17 cellular contexts compared by ENCODE assay signal in the genomic region with DNA sequence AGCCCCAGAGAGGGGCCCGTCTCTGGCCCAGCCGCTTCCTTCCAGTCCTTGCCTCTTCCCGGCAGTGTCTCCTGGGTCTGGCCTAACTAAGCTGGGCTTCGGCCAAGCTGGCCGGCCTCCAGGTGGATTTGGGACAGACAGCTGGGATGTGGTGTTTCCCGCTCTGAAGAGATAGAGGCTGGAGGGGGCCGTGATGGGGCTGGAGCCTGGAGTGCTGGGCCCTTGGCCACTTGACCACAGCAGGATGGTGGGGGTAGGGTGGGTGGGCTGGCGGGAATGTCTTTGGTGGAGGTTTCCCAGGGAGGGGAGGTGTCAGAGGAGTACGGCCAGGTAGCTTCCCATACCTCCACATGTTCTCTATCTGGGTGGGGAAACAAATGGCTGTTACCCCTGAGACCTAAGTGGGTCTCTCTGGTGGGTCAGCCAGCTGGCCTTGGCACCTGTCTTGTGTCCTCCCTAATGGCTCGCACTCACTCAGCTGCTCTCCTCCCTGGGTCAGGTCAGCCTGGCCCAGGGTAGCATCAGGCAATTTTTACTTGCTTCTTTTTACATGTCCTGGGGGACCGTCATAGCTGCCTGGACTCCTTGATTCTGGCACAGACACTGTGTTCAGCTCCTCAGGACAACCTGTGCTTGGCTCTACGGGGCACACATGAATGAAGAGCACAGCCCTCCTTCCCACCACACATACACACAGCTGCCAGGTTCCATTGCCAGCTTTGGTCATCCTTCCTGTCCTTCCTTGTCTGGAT. TPM values are rescaled to one million over a fixed set of nuclear protein-coding genes. Genes with fewer than 3 reads are reported as not detected.
DNase-seq lines count a peak whose midpoint lies in the region; ATAC-seq, FAIRE-seq and TF ChIP-seq lines count a peak whose summit lies in the region.
"Had no signal": no experiment of that assay in that cellular context is flagged by ENCODE, and none has a peak within 500 bp of the region (broad histone marks: within the 10 kb centered on the region; RNA-seq: fewer than 3 reads in every experiment).

No MANE protein-coding gene starts in this region.

- no peaks in the 10 kb centered on the region for H3K9me3 ChIP-seq in right atrium auricular region

- no peaks in the 10 kb centered on the region for H3K9me3 Mint-ChIP-seq in activated naive CD4-positive, alpha-beta T cell treated with anti-CD3 and anti-CD28 coated beads, Interleukin-2, amount 10 ng/mL, durations not matched to agents 7 days and 5 days
- H3K9me3 Mint-ChIP-seq: stimulated activated naive CD8-positive, alpha-beta T cell treated with anti-CD3 and anti-CD28 coated beads, Interleukin-15, Interleukin-2, amounts not matched to agents 100 ng/mL and 50 ng/mL, for 24 hours had no signal

- CTCF ChIA-PET in activated naive CD4-positive, alpha-beta T cell treated with anti-CD3 and anti-CD28 coated beads, Interleukin-2, amount 10 ng/mL, durations not matched to agents 7 days and 5 days (lab: Charles Lee), result interaction anchor here (0.6 to 1.7 kb wide), 3 partner anchors 29 to 113 kb away, joined by 3 to 4 read pairs (median 3); no protein-coding TSS in a partner anchor

- no peak overlapping the region for H3K27ac ChIP-seq in right atrium auricular region

- H3K36me3 ChIP-seq in bronchial epithelial cell (ENCODE audit: control insufficient read depth, insufficient read depth, low read length), result no peaks in the 10 kb centered on the region
- no peaks in the 10 kb centered on the region for H3K36me3 ChIP-seq in right atrium auricular region

- H3K4me3 ChIP-seq in bronchial epithelial cell (ENCODE audit: low read depth, low read length), result no peak overlapping the region
- no peak overlapping the region for H3K4me3 ChIP-seq in right atrium auricular region

- peak; percentile 23 for FAIRE-seq in bronchial epithelial cell (lab: Jason Lieb, UNC)
- FAIRE-seq: astrocyte, keratinocyte, TTC549 had no signal

- H3K36me3 Mint-ChIP-seq in activated naive CD4-positive, alpha-beta T cell treated with anti-CD3 and anti-CD28 coated beads, Interleukin-2, amount 10 ng/mL, durations not matched to agents 7 days and 5 days, result no peaks in the 10 kb centered on the region

- H3K27me3 ChIP-seq in bronchial epithelial cell (ENCODE audit: control insufficient read depth, insufficient read depth, low read length) (no peaks in the 10 kb centered on the region), right atrium auricular region (no peaks in the 10 kb centered on the region)

- no peak overlapping the region for H3K4me3 Mint-ChIP-seq in activated naive CD4-positive, alpha-beta T cell treated with anti-CD3 and anti-CD28 coated beads, Interleukin-2, amount 10 ng/mL, durations not matched to agents 7 days and 5 days
- H3K4me3 Mint-ChIP-seq: stimulated activated naive CD8-positive, alpha-beta T cell treated with anti-CD3 and anti-CD28 coated beads, Interleukin-15, Interleukin-2, amounts not matched to agents 100 ng/mL and 50 ng/mL, for 24 hours had no signal

- peaks cover 22% of the 10 kb centered on the region for H3K27me3 Mint-ChIP-seq in activated naive CD4-positive, alpha-beta T cell treated with anti-CD3 and anti-CD28 coated beads, Interleukin-2, amount 10 ng/mL, durations not matched to agents 7 days and 5 days
- H3K27me3 Mint-ChIP-seq: stimulated activated naive CD8-positive, alpha-beta T cell treated with anti-CD3 and anti-CD28 coated beads, Interleukin-15, Interleukin-2, amounts not matched to agents 100 ng/mL and 50 ng/mL, for 24 hours had no signal

- intact Hi-C loops in posterior vena cava (cut with DNase I), result no loop called here

- DNase-seq in EL (peak; percentile 2), bronchial epithelial cell (ENCODE audit: low read depth) (no peak), right atrium auricular region (ENCODE audit: low spot score) (peak; percentile 85), posterior vena cava (ENCODE audit: low spot score) (peak; percentile 93), NOMO-1 treated with DMSO at 0.1 percent for 48 hours (lab: John Stamatoyannopoulos, UW; ENCODE audit: unreplicated experiment) (no peak), DMS79 treated with DMSO at 0.1 percent for 48 hours (lab: John Stamatoyannopoulos, UW) (no peak)
- DNase-seq in activated naive CD4-positive, alpha-beta T cell treated with anti-CD3 and anti-CD28 coated beads, Interleukin-2, amount 10 ng/mL, durations not matched to agents 7 days and 5 days, result no peak
- DNase-seq: activated CD4-positive, alpha-beta T cell treated with anti-CD3 and anti-CD28 coated beads, Interleukin-2, amount 50 U/mL, for 48 hours; COR-L47; effector CD8-positive, alpha-beta T cell; foreskin melanocyte; NCI-H1092 had no signal

- peaks cover 0 to 41% of the 10 kb centered on the region in 2 donors for H3K4me1 ChIP-seq in right atrium auricular region

- no peak for ATAC-seq in HG02623 (IDR thresholded peaks at IDR 0.05; ENCODE audit: unreplicated experiment)

- H3K4me1 Mint-ChIP-seq in activated naive CD4-positive, alpha-beta T cell treated with anti-CD3 and anti-CD28 coated beads, Interleukin-2, amount 10 ng/mL, durations not matched to agents 7 days and 5 days, result peaks cover 3% of the 10 kb centered on the region

- H3K27ac Mint-ChIP-seq in activated naive CD4-positive, alpha-beta T cell treated with anti-CD3 and anti-CD28 coated beads, Interleukin-2, amount 10 ng/mL, durations not matched to agents 7 days and 5 days, result no peak overlapping the region
- H3K27ac Mint-ChIP-seq: stimulated activated naive CD8-positive, alpha-beta T cell treated with anti-CD3 and anti-CD28 coated beads, Interleukin-15, Interleukin-2, amounts not matched to agents 100 ng/mL and 50 ng/mL, for 24 hours had no signal

- TF ChIP-seq CTCF in bronchial epithelial cell (IDR thresholded peaks at IDR 0.05; ENCODE audit: insufficient read depth, low read length, severe bottlenecking) (no peak), right atrium auricular region (IDR thresholded peaks at IDR 0.05) (no peak)

RNA-seq across cellular contexts. Expression of gene PGF, which starts 19.8 kb away (rescaled TPM):
- total RNA-seq in bronchial epithelial cell (52.1 and 56.6 TPM in 2 replicates), right atrium auricular region (1 to 10 TPM; 3.3 to 7.0 TPM), posterior vena cava (10 to 100 TPM in 1 of 2 donors, 1 to 10 TPM in 1; 7.7 to 11.2 TPM)

RNA-seq across cellular contexts. Expression of gene EIF2B2, which starts 27.5 kb away (rescaled TPM):
- total RNA-seq in bronchial epithelial cell, result 60.6 and 83.7 TPM in 2 replicates
- 10 to 100 TPM; 26.1 to 35.3 TPM for total RNA-seq in right atrium auricular region
- 10 to 100 TPM; 22.3 to 29.5 TPM for total RNA-seq in posterior vena cava

RNA-seq across cellular contexts. Expression of gene RPS6KL1, which starts 52.2 kb away (rescaled TPM):
- total RNA-seq in bronchial epithelial cell (1.5 and 6.1 TPM in 2 replicates), right atrium auricular region (10 to 100 TPM in 1 of 2 donors, 1 to 10 TPM in 1; 7.6 to 10.3 TPM), posterior vena cava (10 to 100 TPM in 1 of 2 donors, 1 to 10 TPM in 1; 9.6 to 17.0 TPM)

Comparison
In these comparisons a context has a peak if more than half of its experiments do, and no peak if none do; other contexts are left out.
1. DNase-seq: peak in EL (single experiment), right atrium auricular region (single experiment) and posterior vena cava (single experiment); none in bronchial epithelial cell (single experiment), NOMO-1 treated with DMSO at 0.1 percent for 48 hours (single experiment), activated naive CD4-positive, alpha-beta T cell treated with anti-CD3 and anti-CD28 coated beads, Interleukin-2, amount 10 ng/mL, durations not matched to agents 7 days and 5 days (single experiment) and DMS79 treated with DMSO at 0.1 percent for 48 hours (single experiment).